In the genomic region with DNA sequence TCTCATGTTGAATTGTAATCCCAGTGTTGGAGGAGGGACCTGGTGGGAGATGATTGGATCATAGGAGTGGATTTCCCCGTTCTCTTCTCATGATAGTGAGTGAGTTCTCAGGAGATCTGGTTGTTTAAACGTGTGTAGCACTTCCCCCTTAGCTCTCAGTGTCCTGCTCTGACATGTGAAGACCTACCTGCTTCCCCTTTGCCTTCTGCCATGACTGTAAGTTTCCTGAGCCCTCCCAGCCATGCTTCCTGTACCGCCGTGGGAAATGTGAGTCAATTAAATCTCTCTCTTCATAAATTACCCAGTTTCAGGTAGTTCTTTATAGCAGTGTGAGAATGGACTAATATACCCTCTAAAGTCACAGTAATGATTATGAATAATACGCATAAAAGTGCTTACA, we compare ENCODE assay signal across 22 cellular contexts.
"Had no signal": no experiment of that assay in that cellular context is flagged by ENCODE, and none has a peak within 500 bp of the region (broad histone marks: within the 10 kb centered on the region; RNA-seq: fewer than 3 reads in every experiment).

No MANE protein-coding gene starts in this region.

- H3K27ac Mint-ChIP-seq: activated CD4-positive, alpha-beta memory T cell treated with anti-CD3 and anti-CD28 coated beads, Interleukin-2, amount 10 ng/mL, durations not matched to agents 7 days and 5 days; activated naive CD8-positive, alpha-beta T cell; activated T-helper 1 cell treated with anti-CD3 and anti-CD28 coated beads, Interleukin-12 subunit alpha, Interleukin-12 subunit beta, Interleukin-2, Interleukin-4 antibody, amounts not matched to agents 30 ng/mL and 10 ng/mL and 1 ng/mL, durations not matched to agents 14 hours and 24 hours and 36 hours; T-helper 1 cell treated with Interleukin-12 subunit alpha and Interleukin-12 subunit beta and Interleukin-4 antibody, amounts not matched to agents 30 μg/mL and 1 μg/mL, for 36 hours had no signal

- H3K4me1 Mint-ChIP-seq: activated CD4-positive, alpha-beta memory T cell treated with anti-CD3 and anti-CD28 coated beads, Interleukin-2, amount 10 ng/mL, durations not matched to agents 7 days and 5 days had no signal

- H3K36me3 Mint-ChIP-seq: activated naive CD8-positive, alpha-beta T cell had no signal

- H3K4me3 Mint-ChIP-seq: activated CD4-positive, alpha-beta memory T cell treated with anti-CD3 and anti-CD28 coated beads, Interleukin-2, amount 10 ng/mL, durations not matched to agents 7 days and 5 days; activated naive CD8-positive, alpha-beta T cell; activated T-helper 1 cell treated with anti-CD3 and anti-CD28 coated beads, Interleukin-12 subunit alpha, Interleukin-12 subunit beta, Interleukin-2, Interleukin-4 antibody, amounts not matched to agents 30 ng/mL and 10 ng/mL and 1 ng/mL, durations not matched to agents 14 hours and 24 hours and 36 hours; T-helper 1 cell treated with Interleukin-12 subunit alpha and Interleukin-12 subunit beta and Interleukin-4 antibody, amounts not matched to agents 30 μg/mL and 1 μg/mL, for 36 hours had no signal

- H3K9me3 Mint-ChIP-seq: activated T-helper 1 cell treated with anti-CD3 and anti-CD28 coated beads, Interleukin-12 subunit alpha, Interleukin-12 subunit beta, Interleukin-2, Interleukin-4 antibody, amounts not matched to agents 30 ng/mL and 10 ng/mL and 1 ng/mL, durations not matched to agents 14 hours and 24 hours and 36 hours; T-helper 1 cell treated with Interleukin-12 subunit alpha and Interleukin-12 subunit beta and Interleukin-4 antibody, amounts not matched to agents 30 μg/mL and 1 μg/mL, for 36 hours had no signal

- DNase-seq: activated CD4-positive, alpha-beta memory T cell treated with anti-CD3 and anti-CD28 coated beads, Interleukin-2, amount 10 ng/mL, durations not matched to agents 7 days and 5 days; activated CD4-positive, alpha-beta T cell treated with anti-CD3 and anti-CD28 coated beads, Interleukin-2, amount 50 U/mL, for 1 hour; activated CD4-positive, CD25-positive, alpha-beta regulatory T cell; activated CD8-positive, alpha-beta memory T cell treated with anti-CD3 and anti-CD28 coated beads, Interleukin-2, amount 50 U/mL, for 4 hours; activated effector memory CD4-positive, alpha-beta T cell treated with Interleukin-2 at 50 U/mL for 16 hours; activated naive CD4-positive, alpha-beta T cell; adrenal gland; anterior cingulate cortex; caudate nucleus; colonic mucosa; Karpas-422; MM.1S; NCI-H1105; NCI-H1436; NCI-H1694 treated with DMSO at 0.1 percent for 48 hours; NCI-H2029 treated with DMSO at 0.1 percent for 48 hours; NCI-H510A treated with DMSO at 0.1 percent for 48 hours; PC-9; SHP77 treated with DMSO at 0.1 percent for 48 hours had no signal

- H3K27me3 Mint-ChIP-seq: activated CD4-positive, alpha-beta memory T cell treated with anti-CD3 and anti-CD28 coated beads, Interleukin-2, amount 10 ng/mL, durations not matched to agents 7 days and 5 days; activated naive CD8-positive, alpha-beta T cell had no signal
